In the genomic region with DNA sequence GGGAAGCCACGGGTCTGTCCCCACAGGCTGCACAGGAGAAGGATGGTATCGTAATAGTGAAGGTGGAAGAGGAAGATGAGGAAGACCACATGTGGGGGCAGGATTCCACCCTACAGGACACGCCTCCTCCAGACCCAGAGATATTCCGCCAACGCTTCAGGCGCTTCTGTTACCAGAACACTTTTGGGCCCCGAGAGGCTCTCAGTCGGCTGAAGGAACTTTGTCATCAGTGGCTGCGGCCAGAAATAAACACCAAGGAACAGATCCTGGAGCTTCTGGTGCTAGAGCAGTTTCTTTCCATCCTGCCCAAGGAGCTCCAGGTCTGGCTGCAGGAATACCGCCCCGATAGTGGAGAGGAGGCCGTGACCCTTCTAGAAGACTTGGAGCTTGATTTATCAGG, we compare ENCODE assay signal across 2 cellular contexts.
TF ChIP-seq lines count a peak whose summit lies in the region.

No MANE protein-coding gene starts in this region.

TF ChIP-seq in HEK293, 187 proteins besides CTCF, POLR2A, EP300 and RAD21:
- TF ChIP-seq ZNF513 (tag by site-specific recombination; IDR thresholded peaks at IDR 0.05) (peak; percentile 36; the same call in 1 of the 2 replicates), KLF10 (tag by site-specific recombination; IDR thresholded peaks at IDR 0.05) (no peak)
TF ChIP-seq in HEK293: peak in this region for 1.

TF ChIP-seq in GM12878, 131 proteins besides CTCF, POLR2A, EP300 and RAD21:
- TF ChIP-seq BHLHE40 (IDR thresholded peaks at IDR 0.05; ENCODE audit: borderline replicate concordance in 1 of 2, low read depth in 2 of 2, low read length in 1 of 2) (no peak), NR2F1 (conservative IDR thresholded peaks at IDR 0.05) (no peak), WRNIP1 (IDR thresholded peaks at IDR 0.05; ENCODE audit: borderline replicate concordance, low read depth, low read length) (no peak), LARP7 (IDR thresholded peaks at IDR 0.05) (no peak), EED (IDR thresholded peaks at IDR 0.05; ENCODE audit: low read depth) (no peak), ZZZ3 (IDR thresholded peaks at IDR 0.05; ENCODE audit: control insufficient read depth, insufficient read length, low read depth) (no peak)
- TF ChIP-seq, protein P1, sequence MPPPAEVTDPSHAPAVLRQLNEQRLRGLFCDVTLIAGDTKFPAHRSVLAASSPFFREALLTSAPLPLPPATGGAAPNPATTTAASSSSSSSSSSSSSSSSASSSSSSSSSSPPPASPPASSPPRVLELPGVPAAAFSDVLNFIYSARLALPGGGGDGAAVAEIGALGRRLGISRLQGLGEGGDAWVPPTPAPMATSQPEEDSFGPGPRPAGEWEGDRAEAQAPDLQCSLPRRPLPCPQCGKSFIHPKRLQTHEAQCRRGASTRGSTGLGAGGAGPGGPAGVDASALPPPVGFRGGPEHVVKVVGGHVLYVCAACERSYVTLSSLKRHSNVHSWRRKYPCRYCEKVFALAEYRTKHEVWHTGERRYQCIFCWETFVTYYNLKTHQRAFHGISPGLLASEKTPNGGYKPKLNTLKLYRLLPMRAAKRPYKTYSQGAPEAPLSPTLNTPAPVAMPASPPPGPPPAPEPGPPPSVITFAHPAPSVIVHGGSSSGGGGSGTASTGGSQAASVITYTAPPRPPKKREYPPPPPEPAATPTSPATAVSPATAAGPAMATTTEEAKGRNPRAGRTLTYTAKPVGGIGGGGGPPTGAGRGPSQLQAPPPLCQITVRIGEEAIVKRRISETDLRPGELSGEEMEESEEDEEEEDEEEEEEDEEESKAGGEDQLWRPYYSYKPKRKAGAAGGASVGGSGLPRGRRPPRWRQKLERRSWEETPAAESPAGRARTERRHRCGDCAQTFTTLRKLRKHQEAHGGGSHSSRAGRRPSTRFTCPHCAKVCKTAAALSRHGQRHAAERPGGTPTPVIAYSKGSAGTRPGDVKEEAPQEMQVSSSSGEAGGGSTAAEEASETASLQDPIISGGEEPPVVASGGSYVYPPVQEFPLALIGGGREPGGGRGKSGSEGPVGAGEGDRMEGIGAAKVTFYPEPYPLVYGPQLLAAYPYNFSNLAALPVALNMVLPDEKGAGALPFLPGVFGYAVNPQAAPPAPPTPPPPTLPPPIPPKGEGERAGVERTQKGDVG (CRISPR knock-in tag; IDR thresholded peaks at IDR 0.05) = no peak
TF ChIP-seq in GM12878: peak in this region for 0.
